24 cellular contexts compared by ENCODE assay signal in the genomic region with DNA sequence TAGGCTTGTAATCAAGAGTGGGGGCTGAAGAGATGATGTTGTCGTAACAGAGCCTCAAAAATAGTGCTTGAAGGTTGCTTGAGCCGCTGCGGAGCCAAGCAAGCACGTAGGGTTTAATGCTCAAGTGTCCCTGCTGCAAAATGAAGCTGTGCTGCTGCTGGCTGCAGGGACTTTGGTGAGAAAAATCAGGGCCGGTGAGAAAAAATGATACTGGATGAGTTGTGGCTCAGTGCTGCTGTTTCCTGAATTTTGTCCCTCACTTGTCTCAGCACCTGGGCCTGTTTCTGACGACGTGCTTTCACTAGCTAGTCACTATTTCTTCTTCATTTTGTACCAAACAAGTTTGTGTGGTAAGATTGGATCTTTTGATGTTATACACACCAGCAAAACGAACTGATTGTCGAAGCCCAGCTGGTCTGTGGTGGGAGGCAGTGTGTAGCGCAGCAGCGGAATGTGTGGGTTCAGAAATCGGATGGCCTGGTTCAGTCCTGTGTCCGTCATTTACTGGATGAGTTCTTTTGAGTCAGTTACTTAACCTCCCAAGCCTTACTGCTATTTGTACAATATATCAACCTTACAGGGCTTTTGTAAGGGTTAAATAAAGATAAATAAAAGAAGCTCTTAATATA.
A peak's percentile ranks its signal among the peaks of the same experiment; 100 is the strongest.
DNase-seq lines count a peak whose midpoint lies in the region; ATAC-seq and TF ChIP-seq lines count a peak whose summit lies in the region.
"Had no signal": no experiment of that assay in that cellular context is flagged by ENCODE, and none has a peak within 500 bp of the region (broad histone marks: within the 10 kb centered on the region; RNA-seq: fewer than 3 reads in every experiment).

No MANE protein-coding gene starts in this region.

- DNase-seq in activated CD4-positive, alpha-beta T cell treated with anti-CD3 and anti-CD28 coated beads for 36 hours, result peak; percentile 6
- no peak for DNase-seq in activated CD4-positive, alpha-beta T cell treated with anti-CD3 and anti-CD28 coated beads, Interleukin-2, amount 10 ng/mL, durations not matched to agents 24 days and 14 days
- DNase-seq in DND-41 (peak; percentile 46), smooth muscle cell (lab: John Stamatoyannopoulos, UW; ENCODE audit: unreplicated experiment) (no peak), T-helper 17 cell (no peak)
- DNase-seq in central memory CD8-positive, alpha-beta T cell (ENCODE audit: low spot score in 2 of 2), result no peak
- DNase-seq: 8988T; C1 segment of cervical spinal cord; CD8-positive, alpha-beta T cell; DMS153; MM.1S; NCI-H1048; NCI-H1417 treated with DMSO at 0.1 percent for 48 hours; NCI-H187; NCI-H2107; NCI-H2227 treated with DMSO at 0.1 percent for 48 hours; NCI-H510A; NCI-H748 treated with DMSO at 0.1 percent for 48 hours; PC-9; RPMI8226; SHP77 had no signal

- no peaks in the 10 kb centered on the region for H4K20me1 ChIP-seq in DND-41 (ENCODE audit: insufficient read depth, low read length)
- H4K20me1 ChIP-seq in smooth muscle cell (ENCODE audit: low read depth), result no peaks in the 10 kb centered on the region

- CTCF ChIA-PET in activated CD4-positive, alpha-beta T cell treated with anti-CD3 and anti-CD28 coated beads for 36 hours (lab: Charles Lee), result interaction anchor here (0.8 to 2.5 kb wide), 3 partner anchors 11 to 63 kb away, joined by 3 to 7 read pairs (median 4); no protein-coding TSS in a partner anchor

- POLR2A ChIA-PET in activated CD4-positive, alpha-beta T cell treated with anti-CD3 and anti-CD28 coated beads for 36 hours (lab: Charles Lee), result interaction anchor here (0.6 kb wide), 1 partner anchor 464 kb away, joined by 6 read pairs; no protein-coding TSS in a partner anchor

- H3K27me3 ChIP-seq in DND-41 (ENCODE audit: insufficient read depth, low read length, poor library complexity) (no peaks in the 10 kb centered on the region), smooth muscle cell (ENCODE audit: low read depth) (no peaks in the 10 kb centered on the region)

- H3K4me3 Mint-ChIP-seq in activated CD4-positive, alpha-beta T cell treated with anti-CD3 and anti-CD28 coated beads for 36 hours, result no peak overlapping the region
- no peak overlapping the region for H3K4me3 Mint-ChIP-seq in activated CD4-positive, alpha-beta T cell treated with anti-CD3 and anti-CD28 coated beads, Interleukin-2, amount 10 ng/mL, durations not matched to agents 24 days and 14 days
- no peak overlapping the region for H3K4me3 Mint-ChIP-seq in central memory CD8-positive, alpha-beta T cell
- H3K4me3 Mint-ChIP-seq in T-helper 17 cell, result no peak overlapping the region
- H3K4me3 Mint-ChIP-seq: CD8-positive, alpha-beta T cell had no signal

- H3K9me3 ChIP-seq in DND-41 (ENCODE audit: insufficient read depth, low read length, severe bottlenecking) (no peaks in the 10 kb centered on the region), smooth muscle cell (replicated peaks; ENCODE audit: low read depth) (no peaks in the 10 kb centered on the region), T-helper 17 cell (ENCODE audit: control insufficient read depth, low read length, poor library complexity, severe bottlenecking) (no peaks in the 10 kb centered on the region)

- H3K4me2 ChIP-seq in DND-41 (ENCODE audit: insufficient read depth, low read length), result no peak overlapping the region
- peak overlapping the region; percentile 51 for H3K4me2 ChIP-seq in smooth muscle cell
- H3K4me2 ChIP-seq: PC-9 had no signal

- H3K9ac ChIP-seq in DND-41 (ENCODE audit: low read depth, low read length), result no peak overlapping the region
- no peak overlapping the region for H3K9ac ChIP-seq in smooth muscle cell (ENCODE audit: low read depth)

- H3K27me3 Mint-ChIP-seq in activated CD4-positive, alpha-beta T cell treated with anti-CD3 and anti-CD28 coated beads for 36 hours, result no peaks in the 10 kb centered on the region
- H3K27me3 Mint-ChIP-seq in activated CD4-positive, alpha-beta T cell treated with anti-CD3 and anti-CD28 coated beads, Interleukin-2, amount 10 ng/mL, durations not matched to agents 24 days and 14 days, result peaks cover 3% of the 10 kb centered on the region
- no peaks in the 10 kb centered on the region for H3K27me3 Mint-ChIP-seq in central memory CD8-positive, alpha-beta T cell
- no peaks in the 10 kb centered on the region for H3K27me3 Mint-ChIP-seq in T-helper 17 cell

- H3K4me1 ChIP-seq in DND-41 (ENCODE audit: insufficient read depth, low read length) (peaks cover 12% of the 10 kb centered on the region), smooth muscle cell (ENCODE audit: low read depth) (peaks cover 14% of the 10 kb centered on the region)

- H2AFZ ChIP-seq in DND-41 (ENCODE audit: low read depth, low read length) (no peak overlapping the region), smooth muscle cell (ENCODE audit: low read depth) (no peak overlapping the region)
- H2AFZ ChIP-seq: PC-9 had no signal

- H3K79me2 ChIP-seq in DND-41 (ENCODE audit: insufficient read depth, low read length), result no peaks in the 10 kb centered on the region
- no peaks in the 10 kb centered on the region for H3K79me2 ChIP-seq in smooth muscle cell (ENCODE audit: low read depth)

- no peak overlapping the region for H3K27ac Mint-ChIP-seq in activated CD4-positive, alpha-beta T cell treated with anti-CD3 and anti-CD28 coated beads for 36 hours
- H3K27ac Mint-ChIP-seq in activated CD4-positive, alpha-beta T cell treated with anti-CD3 and anti-CD28 coated beads, Interleukin-2, amount 10 ng/mL, durations not matched to agents 24 days and 14 days, result no peak overlapping the region
- peak overlapping the region; percentile 58 for H3K27ac Mint-ChIP-seq in central memory CD8-positive, alpha-beta T cell (ENCODE audit: low read depth)
- no peak overlapping the region for H3K27ac Mint-ChIP-seq in T-helper 17 cell
- H3K27ac Mint-ChIP-seq: CD8-positive, alpha-beta T cell had no signal

- WGBS in smooth muscle cell (ENCODE audit: low lambda C conversion rate), result 75% methylated on average over 13 of the region's 13 CpGs

- peak; percentile 36 for ATAC-seq in activated CD4-positive, alpha-beta T cell treated with anti-CD3 and anti-CD28 coated beads for 36 hours
- ATAC-seq in DND-41 (ENCODE audit: insufficient read depth, low read depth) (peak; percentile 75), T-helper 17 cell (no peak), GM19023 (IDR thresholded peaks at IDR 0.05; ENCODE audit: unreplicated experiment) (no peak), HG03469 (IDR thresholded peaks at IDR 0.05; ENCODE audit: unreplicated experiment) (no peak)
- no peak for ATAC-seq in central memory CD8-positive, alpha-beta T cell (replicated peaks; ENCODE audit: extremely low read depth, poor library complexity, severe bottlenecking)
- ATAC-seq: CD8-positive, alpha-beta T cell; K562 had no signal

- H3K9me3 Mint-ChIP-seq in activated CD4-positive, alpha-beta T cell treated with anti-CD3 and anti-CD28 coated beads for 36 hours (ENCODE audit: low read depth), result no peaks in the 10 kb centered on the region
- H3K9me3 Mint-ChIP-seq in activated CD4-positive, alpha-beta T cell treated with anti-CD3 and anti-CD28 coated beads, Interleukin-2, amount 10 ng/mL, durations not matched to agents 24 days and 14 days, result no peaks in the 10 kb centered on the region
- no peaks in the 10 kb centered on the region for H3K9me3 Mint-ChIP-seq in central memory CD8-positive, alpha-beta T cell
- H3K9me3 Mint-ChIP-seq: CD8-positive, alpha-beta T cell had no signal

- H3K4me1 Mint-ChIP-seq in activated CD4-positive, alpha-beta T cell treated with anti-CD3 and anti-CD28 coated beads for 36 hours, result peaks cover 7% of the 10 kb centered on the region
- H3K4me1 Mint-ChIP-seq in activated CD4-positive, alpha-beta T cell treated with anti-CD3 and anti-CD28 coated beads, Interleukin-2, amount 10 ng/mL, durations not matched to agents 24 days and 14 days, result peaks cover 6% of the 10 kb centered on the region
- peaks cover 29% of the 10 kb centered on the region for H3K4me1 Mint-ChIP-seq in central memory CD8-positive, alpha-beta T cell
- peaks cover 9% of the 10 kb centered on the region for H3K4me1 Mint-ChIP-seq in T-helper 17 cell

- no peaks in the 10 kb centered on the region for H3F3A ChIP-seq in smooth muscle cell (ENCODE audit: low read depth)

- intact Hi-C loops in activated CD4-positive, alpha-beta T cell treated with anti-CD3 and anti-CD28 coated beads for 36 hours (cut with DNase I, micrococcal nuclease), result no loop called here
- intact Hi-C loops in activated CD4-positive, alpha-beta T cell treated with anti-CD3 and anti-CD28 coated beads, Interleukin-2, amount 10 ng/mL, durations not matched to agents 24 days and 14 days (cut with micrococcal nuclease), result no loop called here

- no peaks in the 10 kb centered on the region for H3K36me3 ChIP-seq in DND-41 (ENCODE audit: insufficient read depth, low read length)
- H3K36me3 ChIP-seq in smooth muscle cell (ENCODE audit: low read depth), result no peaks in the 10 kb centered on the region

- TF ChIP-seq CTCF in DND-41 (IDR thresholded peaks at IDR 0.05; ENCODE audit: borderline replicate concordance, extremely low read depth, low read length, poor library complexity, severe bottlenecking) (no peak), smooth muscle cell (IDR thresholded peaks at IDR 0.05; ENCODE audit: borderline replicate concordance, insufficient read depth, poor library complexity, severe bottlenecking) (no peak)

- H3K27ac ChIP-seq in DND-41 (ENCODE audit: low read length), result no peak overlapping the region
- peak overlapping the region; percentile 34 for H3K27ac ChIP-seq in smooth muscle cell (ENCODE audit: low read depth)
- H3K27ac ChIP-seq: PC-9 had no signal

- H3K36me3 Mint-ChIP-seq in activated CD4-positive, alpha-beta T cell treated with anti-CD3 and anti-CD28 coated beads for 36 hours (ENCODE audit: low read depth), result no peaks in the 10 kb centered on the region
- H3K36me3 Mint-ChIP-seq in activated CD4-positive, alpha-beta T cell treated with anti-CD3 and anti-CD28 coated beads, Interleukin-2, amount 10 ng/mL, durations not matched to agents 24 days and 14 days (ENCODE audit: low read depth), result peaks cover 4% of the 10 kb centered on the region
- H3K36me3 Mint-ChIP-seq in central memory CD8-positive, alpha-beta T cell (ENCODE audit: insufficient read depth), result no peaks in the 10 kb centered on the region
- no peaks in the 10 kb centered on the region for H3K36me3 Mint-ChIP-seq in T-helper 17 cell (ENCODE audit: low read depth)
- H3K36me3 Mint-ChIP-seq: CD8-positive, alpha-beta T cell had no signal

- H3K4me3 ChIP-seq in DND-41 (ENCODE audit: low read depth in 1 of 2, low read length in 2 of 2) (no peak overlapping the region), smooth muscle cell (no peak overlapping the region)
- H3K4me3 ChIP-seq: K562, PC-9 had no signal

Comparison
In these comparisons a context has a peak if more than half of its experiments do, and no peak if none do; other contexts are left out.
1. DNase-seq: peak in activated CD4-positive, alpha-beta T cell treated with anti-CD3 and anti-CD28 coated beads for 36 hours (single experiment) and DND-41 (single experiment); none in activated CD4-positive, alpha-beta T cell treated with anti-CD3 and anti-CD28 coated beads, Interleukin-2, amount 10 ng/mL, durations not matched to agents 24 days and 14 days (single experiment), central memory CD8-positive, alpha-beta T cell (0 of 2), smooth muscle cell (single experiment) and T-helper 17 cell (0 of 3).
2. ATAC-seq: peak in activated CD4-positive, alpha-beta T cell treated with anti-CD3 and anti-CD28 coated beads for 36 hours (single experiment) and DND-41 (single experiment); none in central memory CD8-positive, alpha-beta T cell (single experiment), T-helper 17 cell (single experiment), GM19023 (single experiment) and HG03469 (single experiment).